Comparison of ENCODE assay signal across 13 cellular contexts in genomic region chr3:45942051-45942825, GRCh38. TPM values are rescaled to one million over a fixed set of nuclear protein-coding genes. Genes with fewer than 3 reads are reported as not detected.
DNase-seq lines count a peak whose midpoint lies in the region; ATAC-seq and TF ChIP-seq lines count a peak whose summit lies in the region.
"Had no signal": no experiment of that assay in that cellular context is flagged by ENCODE, and none has a peak within 500 bp of the region (broad histone marks: within the 10 kb centered on the region; RNA-seq: fewer than 3 reads in every experiment).

No MANE protein-coding gene starts in this region.

- H2BK120ac ChIP-seq in H9 (ENCODE audit: low read depth, low read length, poor library complexity, severe bottlenecking), result no peak overlapping the region

- no CpG with 5 or more reads among the region's 6 CpGs for WGBS in H9 (ENCODE audit: extremely low coverage, insufficient read length, low lambda C conversion rate)

- no peak overlapping the region for H2BK15ac ChIP-seq in H9 (ENCODE audit: low read depth, low read length)

- H3K36me3 ChIP-seq in KOPT-K1 (ENCODE audit: insufficient read depth, low read length), result peaks cover 39% of the 10 kb centered on the region
- H3K36me3 ChIP-seq: uterus had no signal

- peaks cover 5% of the 10 kb centered on the region for H3K9me3 Mint-ChIP-seq in activated T-helper 1 cell treated with anti-CD3 and anti-CD28 coated beads, Interleukin-12 subunit alpha, Interleukin-12 subunit beta, Interleukin-2, Interleukin-4 antibody, amounts not matched to agents 30 ng/mL and 10 ng/mL and 1 ng/mL, durations not matched to agents 14 hours and 24 hours and 36 hours
- no peaks in the 10 kb centered on the region for H3K9me3 Mint-ChIP-seq in H9

- peak overlapping the region; percentile 55 for H3K4me3 Mint-ChIP-seq in activated T-helper 1 cell treated with anti-CD3 and anti-CD28 coated beads, Interleukin-12 subunit alpha, Interleukin-12 subunit beta, Interleukin-2, Interleukin-4 antibody, amounts not matched to agents 30 ng/mL and 10 ng/mL and 1 ng/mL, durations not matched to agents 14 hours and 24 hours and 36 hours
- no peak overlapping the region for H3K4me3 Mint-ChIP-seq in H9
- H3K4me3 Mint-ChIP-seq: activated naive CD8-positive, alpha-beta T cell treated with anti-CD3 and anti-CD28 coated beads for 36 hours had no signal

- H3K9ac ChIP-seq in H9 (ENCODE audit: extremely low read depth, insufficient read length, low read length), result no peak overlapping the region

- H2AK5ac ChIP-seq in H9 (ENCODE audit: insufficient read length, low read length), result no peak overlapping the region

- H3T11ph ChIP-seq in H9 (ENCODE audit: low read length), result no peak overlapping the region

- H3K4me2 ChIP-seq in H9 (ENCODE audit: insufficient read depth, insufficient read length, low read length), result no peak overlapping the region

- H3K4me1 ChIP-seq in H9 (ENCODE audit: insufficient read depth, low read length), result no peaks in the 10 kb centered on the region

- no peaks in the 10 kb centered on the region for H3K27me3 Mint-ChIP-seq in activated T-helper 1 cell treated with anti-CD3 and anti-CD28 coated beads, Interleukin-12 subunit alpha, Interleukin-12 subunit beta, Interleukin-2, Interleukin-4 antibody, amounts not matched to agents 30 ng/mL and 10 ng/mL and 1 ng/mL, durations not matched to agents 14 hours and 24 hours and 36 hours (ENCODE audit: insufficient read depth)
- H3K27me3 Mint-ChIP-seq in H9 (ENCODE audit: low read depth), result no peaks in the 10 kb centered on the region
- H3K27me3 Mint-ChIP-seq: activated naive CD8-positive, alpha-beta T cell treated with anti-CD3 and anti-CD28 coated beads for 36 hours had no signal

- peak overlapping the region; percentile 9 for H3K27ac ChIP-seq in KOPT-K1 (ENCODE audit: low read depth, low read length, poor library complexity, severe bottlenecking)
- H3K27ac ChIP-seq in H9 (ENCODE audit: insufficient read length, low read depth, low read length), result no peak overlapping the region
- H3K27ac ChIP-seq: lower lobe of right lung, uterus had no signal

- intact Hi-C loops in activated T-helper 1 cell treated with anti-CD3 and anti-CD28 coated beads, Interleukin-12 subunit alpha, Interleukin-12 subunit beta, Interleukin-2, Interleukin-4 antibody, amounts not matched to agents 30 ng/mL and 10 ng/mL and 1 ng/mL, durations not matched to agents 14 hours and 24 hours and 36 hours (cut with micrococcal nuclease), result loop anchor here (2.0 to 5.0 kb wide), 4 partner anchors 77 to 357 kb away; partner anchors contain the start of gene CCR1

- H3K36me3 Mint-ChIP-seq in activated T-helper 1 cell treated with anti-CD3 and anti-CD28 coated beads, Interleukin-12 subunit alpha, Interleukin-12 subunit beta, Interleukin-2, Interleukin-4 antibody, amounts not matched to agents 30 ng/mL and 10 ng/mL and 1 ng/mL, durations not matched to agents 14 hours and 24 hours and 36 hours (ENCODE audit: low read depth), result peaks cover 53% of the 10 kb centered on the region
- peaks cover 13 to 25% (median 15%) of the 10 kb centered on the region in 3 experiments; a peak in 5 of 7 replicates for H3K36me3 Mint-ChIP-seq in H9 (ENCODE audit: insufficient read depth in 1 of 3, low read depth in 3 of 3)

- H3K27ac Mint-ChIP-seq in activated T-helper 1 cell treated with anti-CD3 and anti-CD28 coated beads, Interleukin-12 subunit alpha, Interleukin-12 subunit beta, Interleukin-2, Interleukin-4 antibody, amounts not matched to agents 30 ng/mL and 10 ng/mL and 1 ng/mL, durations not matched to agents 14 hours and 24 hours and 36 hours, result peak overlapping the region; percentile 85
- H3K27ac Mint-ChIP-seq in H9, result peak overlapping the region in 1 of 3 experiments; percentile 44; a peak in 1 of 7 replicates

- no peak overlapping the region for H4K91ac ChIP-seq in H9 (ENCODE audit: insufficient read length, low read depth, low read length)

- TF ChIP-seq CTCF in retinal pigment epithelial cell (conservative IDR thresholded peaks at IDR 0.05; ENCODE audit: low read depth, low read length), result no peak
- TF ChIP-seq CTCF in H9 (conservative IDR thresholded peaks at IDR 0.05), result no peak

- H4K20me1 ChIP-seq in H9 (ENCODE audit: control insufficient read depth, insufficient read depth, insufficient read length), result no peaks in the 10 kb centered on the region

- H3K18ac ChIP-seq in H9 (ENCODE audit: insufficient read length, low read depth, low read length), result no peak overlapping the region

- H3K79me1 ChIP-seq in H9 (ENCODE audit: insufficient read depth, low read depth, low read length, poor library complexity, severe bottlenecking), result no peaks in the 10 kb centered on the region

- H3K4me1 Mint-ChIP-seq in activated T-helper 1 cell treated with anti-CD3 and anti-CD28 coated beads, Interleukin-12 subunit alpha, Interleukin-12 subunit beta, Interleukin-2, Interleukin-4 antibody, amounts not matched to agents 30 ng/mL and 10 ng/mL and 1 ng/mL, durations not matched to agents 14 hours and 24 hours and 36 hours (ENCODE audit: low read depth), result peaks cover 84% of the 10 kb centered on the region
- H3K4me1 Mint-ChIP-seq in H9, result peaks cover 16 to 20% of the 10 kb centered on the region in 2 experiments

- no peak for ATAC-seq in HG02938 (IDR thresholded peaks at IDR 0.05; ENCODE audit: unreplicated experiment)
- ATAC-seq: lower lobe of right lung had no signal

- no peak overlapping the region for H4K5ac ChIP-seq in H9 (ENCODE audit: insufficient read length, low read depth, low read length)

- H2BK5ac ChIP-seq in H9 (ENCODE audit: insufficient read length, low read length), result no peak overlapping the region

- H3K14ac ChIP-seq in H9 (ENCODE audit: insufficient read depth, low read length), result no peak overlapping the region

- no peaks in the 10 kb centered on the region for H3K9me3 ChIP-seq in KOPT-K1 (ENCODE audit: insufficient read depth, low read length, poor library complexity, severe bottlenecking)
- H3K9me3 ChIP-seq in H9 (ENCODE audit: control insufficient read depth, low read depth, low read length), result no peaks in the 10 kb centered on the region
- H3K9me3 ChIP-seq: esophagus squamous epithelium, lower lobe of right lung, uterus had no signal

- no peak overlapping the region for H2AFZ ChIP-seq in H9 (ENCODE audit: low read length)

- peak; percentile 60 for DNase-seq in activated CD8-positive, alpha-beta memory T cell treated with anti-CD3 and anti-CD28 coated beads for 24 hours
- no peak for DNase-seq in activated CD8-positive, alpha-beta memory T cell treated with anti-CD3 and anti-CD28 coated beads, Interleukin-2, amount 50 U/mL, for 48 hours
- no peak for DNase-seq in activated T-helper 1 cell treated with anti-CD3 and anti-CD28 coated beads, Interleukin-12 subunit alpha, Interleukin-12 subunit beta, Interleukin-2, Interleukin-4 antibody, amounts not matched to agents 30 ng/mL and 10 ng/mL and 1 ng/mL, durations not matched to agents 14 hours and 24 hours and 36 hours (ENCODE audit: low spot score)
- DNase-seq in retinal pigment epithelial cell (ENCODE audit: low read depth) (peak; percentile 78), GF-D8 (lab: John Stamatoyannopoulos, UW) (no peak), H9 (no peak)
- DNase-seq: DMS79, esophagus squamous epithelium, lower lobe of right lung, uterus had no signal

- H3K27me3 ChIP-seq in H9 (ENCODE audit: insufficient read depth, low read length), result no peaks in the 10 kb centered on the region
- H3K27me3 ChIP-seq: esophagus squamous epithelium, uterus had no signal

- no peak overlapping the region for H3K23ac ChIP-seq in H9 (ENCODE audit: insufficient read length, low read depth, low read length)

- no peaks in the 10 kb centered on the region for H3K79me2 ChIP-seq in H9 (ENCODE audit: insufficient read depth, low read length)

- no peak overlapping the region for H2BK12ac ChIP-seq in H9 (ENCODE audit: insufficient read length, low read depth, low read length)

- no peaks in the 10 kb centered on the region for H3K23me2 ChIP-seq in H9 (ENCODE audit: insufficient read length, low read depth, low read length, poor library complexity, severe bottlenecking)

- no peak overlapping the region for H4K8ac ChIP-seq in H9 (replicated peaks; ENCODE audit: insufficient read length, low read depth, low read length)

- no peak overlapping the region for H3K56ac ChIP-seq in H9 (ENCODE audit: insufficient read length, low read depth, low read length)

- no peak overlapping the region for H3K4me3 ChIP-seq in retinal pigment epithelial cell (ENCODE audit: low read length)
- H3K4me3 ChIP-seq: esophagus squamous epithelium, lower lobe of right lung, uterus had no signal

- H3K4ac ChIP-seq in H9 (ENCODE audit: low read depth, low read length), result no peak overlapping the region

- H2BK20ac ChIP-seq in H9 (ENCODE audit: low read depth, low read length, poor library complexity, severe bottlenecking), result no peak overlapping the region

RNA-seq across cellular contexts. Expression of gene CXCR6, which starts 1.0 kb away (rescaled TPM):
- 27.2 and 27.9 TPM in 2 replicates for total RNA-seq in activated T-helper 1 cell treated with anti-CD3 and anti-CD28 coated beads, Interleukin-12 subunit alpha, Interleukin-12 subunit beta, Interleukin-2, Interleukin-4 antibody, amounts not matched to agents 30 ng/mL and 10 ng/mL and 1 ng/mL, durations not matched to agents 14 hours and 24 hours and 36 hours
- total RNA-seq in H9 (2021), result not detected in 2 replicates

RNA-seq across cellular contexts. Expression of gene FYCO1, which starts 53.4 kb away (rescaled TPM):
- 16.1 and 16.3 TPM in 2 replicates for total RNA-seq in activated T-helper 1 cell treated with anti-CD3 and anti-CD28 coated beads, Interleukin-12 subunit alpha, Interleukin-12 subunit beta, Interleukin-2, Interleukin-4 antibody, amounts not matched to agents 30 ng/mL and 10 ng/mL and 1 ng/mL, durations not matched to agents 14 hours and 24 hours and 36 hours
- total RNA-seq in H9 (2021), result 10.4 and 10.6 TPM in 2 replicates

RNA-seq across cellular contexts. Expression of gene CCR9, which starts 55.9 kb away (rescaled TPM):
- total RNA-seq in activated T-helper 1 cell treated with anti-CD3 and anti-CD28 coated beads, Interleukin-12 subunit alpha, Interleukin-12 subunit beta, Interleukin-2, Interleukin-4 antibody, amounts not matched to agents 30 ng/mL and 10 ng/mL and 1 ng/mL, durations not matched to agents 14 hours and 24 hours and 36 hours, result not detected in 2 replicates
- total RNA-seq in H9 (2021), result not detected in 2 replicates
- total RNA-seq: activated naive CD8-positive, alpha-beta T cell treated with anti-CD3 and anti-CD28 coated beads for 36 hours; esophagus squamous epithelium; lower lobe of right lung had no signal

Comparison
In these comparisons a context has a peak if more than half of its experiments do, and no peak if none do; other contexts are left out.
1. DNase-seq: peak in activated CD8-positive, alpha-beta memory T cell treated with anti-CD3 and anti-CD28 coated beads for 24 hours (single experiment) and retinal pigment epithelial cell (single experiment); none in activated CD8-positive, alpha-beta memory T cell treated with anti-CD3 and anti-CD28 coated beads, Interleukin-2, amount 50 U/mL, for 48 hours (single experiment), activated T-helper 1 cell treated with anti-CD3 and anti-CD28 coated beads, Interleukin-12 subunit alpha, Interleukin-12 subunit beta, Interleukin-2, Interleukin-4 antibody, amounts not matched to agents 30 ng/mL and 10 ng/mL and 1 ng/mL, durations not matched to agents 14 hours and 24 hours and 36 hours (single experiment), GF-D8 (single experiment) and H9 (single experiment).
2. RNA of gene CXCR6, which starts 1.0 kb away (total RNA-seq): 27.2 to 27.9 TPM in activated T-helper 1 cell treated with anti-CD3 and anti-CD28 coated beads, Interleukin-12 subunit alpha, Interleukin-12 subunit beta, Interleukin-2, Interleukin-4 antibody, amounts not matched to agents 30 ng/mL and 10 ng/mL and 1 ng/mL, durations not matched to agents 14 hours and 24 hours and 36 hours; not detected in H9; every median in the first group is over 10 times any median in the second.